ENCODE assay signal across 1 cellular context in genomic region chr21:39379986-39380891, GRCh38.
A peak's percentile ranks its signal among the peaks of the same experiment; 100 is the strongest.
TF ChIP-seq lines count a peak whose summit lies in the region.

No MANE protein-coding gene starts in this region.

TF ChIP-seq in K562, 482 proteins besides CTCF, POLR2A, EP300 and RAD21 (continued from another document and continues in another):
- TF ChIP-seq, protein P1, sequence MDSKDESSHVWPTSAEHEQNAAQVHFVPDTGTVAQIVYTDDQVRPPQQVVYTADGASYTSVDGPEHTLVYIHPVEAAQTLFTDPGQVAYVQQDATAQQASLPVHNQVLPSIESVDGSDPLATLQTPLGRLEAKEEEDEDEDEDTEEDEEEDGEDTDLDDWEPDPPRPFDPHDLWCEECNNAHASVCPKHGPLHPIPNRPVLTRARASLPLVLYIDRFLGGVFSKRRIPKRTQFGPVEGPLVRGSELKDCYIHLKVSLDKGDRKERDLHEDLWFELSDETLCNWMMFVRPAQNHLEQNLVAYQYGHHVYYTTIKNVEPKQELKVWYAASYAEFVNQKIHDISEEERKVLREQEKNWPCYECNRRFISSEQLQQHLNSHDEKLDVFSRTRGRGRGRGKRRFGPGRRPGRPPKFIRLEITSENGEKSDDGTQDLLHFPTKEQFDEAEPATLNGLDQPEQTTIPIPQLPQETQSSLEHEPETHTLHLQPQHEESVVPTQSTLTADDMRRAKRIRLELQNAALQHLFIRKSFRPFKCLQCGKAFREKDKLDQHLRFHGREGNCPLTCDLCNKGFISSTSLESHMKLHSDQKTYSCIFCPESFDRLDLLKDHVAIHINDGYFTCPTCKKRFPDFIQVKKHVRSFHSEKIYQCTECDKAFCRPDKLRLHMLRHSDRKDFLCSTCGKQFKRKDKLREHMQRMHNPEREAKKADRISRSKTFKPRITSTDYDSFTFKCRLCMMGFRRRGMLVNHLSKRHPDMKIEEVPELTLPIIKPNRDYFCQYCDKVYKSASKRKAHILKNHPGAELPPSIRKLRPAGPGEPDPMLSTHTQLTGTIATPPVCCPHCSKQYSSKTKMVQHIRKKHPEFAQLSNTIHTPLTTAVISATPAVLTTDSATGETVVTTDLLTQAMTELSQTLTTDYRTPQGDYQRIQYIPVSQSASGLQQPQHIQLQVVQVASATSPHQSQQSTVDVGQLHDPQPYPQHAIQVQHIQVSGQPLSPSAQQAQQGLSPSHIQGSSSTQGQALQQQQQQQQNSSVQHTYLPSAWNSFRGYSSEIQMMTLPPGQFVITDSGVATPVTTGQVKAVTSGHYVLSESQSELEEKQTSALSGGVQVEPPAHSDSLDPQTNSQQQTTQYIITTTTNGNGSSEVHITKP (IDR thresholded peaks at IDR 0.05; ENCODE audit: partially characterized antibody) = no peak
- TF ChIP-seq ZBTB49 (CRISPR knock-in tag; IDR thresholded peaks at IDR 0.05; ENCODE audit: borderline replicate concordance) (no peak), L3MBTL2 (IDR thresholded peaks at IDR 0.05) (peak; percentile 90), RBM39 (optimal IDR thresholded peaks at IDR 0.05; ENCODE audit: low read depth, low read length) (no peak), SIN3B (IDR thresholded peaks at IDR 0.05; ENCODE audit: low read depth) (no peak; the same call in 1 of the 2 replicates), KDM1A (IDR thresholded peaks at IDR 0.05) (no peak), ZFP1 (CRISPR knock-in tag; IDR thresholded peaks at IDR 0.05) (no peak), RHOXF2B (CRISPR knock-in tag; conservative IDR thresholded peaks at IDR 0.05) (no peak), E2F6 (IDR thresholded peaks at IDR 0.05; ENCODE audit: borderline replicate concordance in 1 of 2, extremely low read depth in 1 of 2, insufficient read depth in 1 of 2, insufficient read length in 1 of 2, low read depth in 1 of 2, low read length in 1 of 2, poor library complexity in 1 of 2, severe bottlenecking in 1 of 2) (peak; percentile 79 to 89), ZNF655 (CRISPR knock-in tag; IDR thresholded peaks at IDR 0.05) (no peak), E2F3 (CRISPR knock-in tag; IDR thresholded peaks at IDR 0.05) (no peak), STAT5B (CRISPR knock-in tag; IDR thresholded peaks at IDR 0.05) (no peak), YY1 (IDR thresholded peaks at IDR 0.05; ENCODE audit: borderline replicate concordance in 1 of 3, control insufficient read depth in 1 of 3, extremely low read depth in 1 of 3, insufficient read depth in 3 of 3, insufficient read length in 1 of 3, insufficient replicate concordance in 2 of 3, low read depth in 1 of 3, low read length in 2 of 3) (peak in 1 of 3 experiments; percentile 77), ZNF282 (CRISPR knock-in tag; IDR thresholded peaks at IDR 0.05) (no peak), BHLHE40 (IDR thresholded peaks at IDR 0.05; ENCODE audit: low read length) (no peak), TAF15 (IDR thresholded peaks at IDR 0.05; ENCODE audit: low read depth, low read length) (no peak), HIVEP1 (CRISPR knock-in tag; IDR thresholded peaks at IDR 0.05) (no peak), PURB (CRISPR knock-in tag; IDR thresholded peaks at IDR 0.05; ENCODE audit: low read depth) (no peak), NCOA1 (IDR thresholded peaks at IDR 0.05; ENCODE audit: low read depth) (no peak), ETV1 (tag; conservative IDR thresholded peaks at IDR 0.05; ENCODE audit: low read depth) (no peak), ZC3H4 (CRISPR knock-in tag; IDR thresholded peaks at IDR 0.05; ENCODE audit: borderline replicate concordance) (no peak; the same call in 1 of the 2 replicates), HNRNPH1 (optimal IDR thresholded peaks at IDR 0.05; ENCODE audit: low read depth, low read length) (no peak), MTA3 (IDR thresholded peaks at IDR 0.05; ENCODE audit: borderline replicate concordance) (peak; percentile 81; the same call in 1 of the 2 replicates), CBX5 (IDR thresholded peaks at IDR 0.05; ENCODE audit: borderline replicate concordance, low read depth) (no peak), MXI1 (IDR thresholded peaks at IDR 0.05; ENCODE audit: low read depth, low read length) (peak; percentile 81), ZMIZ1 (IDR thresholded peaks at IDR 0.05; ENCODE audit: low read depth in 2 of 2, low read length in 2 of 2) (no peak), RFX7 (CRISPR knock-in tag; IDR thresholded peaks at IDR 0.05) (no peak), SREBF2 (CRISPR knock-in tag; IDR thresholded peaks at IDR 0.05) (no peak), NRF1 (conservative IDR thresholded peaks at IDR 0.05 in 1 of 2, IDR thresholded peaks at IDR 0.05 in 1 of 2) (peak; percentile 97 to 98), ZNF507 (tag; conservative IDR thresholded peaks at IDR 0.05) (no peak), CBFA2T2 (conservative IDR thresholded peaks at IDR 0.05) (no peak)
- TF ChIP-seq, protein P2, sequence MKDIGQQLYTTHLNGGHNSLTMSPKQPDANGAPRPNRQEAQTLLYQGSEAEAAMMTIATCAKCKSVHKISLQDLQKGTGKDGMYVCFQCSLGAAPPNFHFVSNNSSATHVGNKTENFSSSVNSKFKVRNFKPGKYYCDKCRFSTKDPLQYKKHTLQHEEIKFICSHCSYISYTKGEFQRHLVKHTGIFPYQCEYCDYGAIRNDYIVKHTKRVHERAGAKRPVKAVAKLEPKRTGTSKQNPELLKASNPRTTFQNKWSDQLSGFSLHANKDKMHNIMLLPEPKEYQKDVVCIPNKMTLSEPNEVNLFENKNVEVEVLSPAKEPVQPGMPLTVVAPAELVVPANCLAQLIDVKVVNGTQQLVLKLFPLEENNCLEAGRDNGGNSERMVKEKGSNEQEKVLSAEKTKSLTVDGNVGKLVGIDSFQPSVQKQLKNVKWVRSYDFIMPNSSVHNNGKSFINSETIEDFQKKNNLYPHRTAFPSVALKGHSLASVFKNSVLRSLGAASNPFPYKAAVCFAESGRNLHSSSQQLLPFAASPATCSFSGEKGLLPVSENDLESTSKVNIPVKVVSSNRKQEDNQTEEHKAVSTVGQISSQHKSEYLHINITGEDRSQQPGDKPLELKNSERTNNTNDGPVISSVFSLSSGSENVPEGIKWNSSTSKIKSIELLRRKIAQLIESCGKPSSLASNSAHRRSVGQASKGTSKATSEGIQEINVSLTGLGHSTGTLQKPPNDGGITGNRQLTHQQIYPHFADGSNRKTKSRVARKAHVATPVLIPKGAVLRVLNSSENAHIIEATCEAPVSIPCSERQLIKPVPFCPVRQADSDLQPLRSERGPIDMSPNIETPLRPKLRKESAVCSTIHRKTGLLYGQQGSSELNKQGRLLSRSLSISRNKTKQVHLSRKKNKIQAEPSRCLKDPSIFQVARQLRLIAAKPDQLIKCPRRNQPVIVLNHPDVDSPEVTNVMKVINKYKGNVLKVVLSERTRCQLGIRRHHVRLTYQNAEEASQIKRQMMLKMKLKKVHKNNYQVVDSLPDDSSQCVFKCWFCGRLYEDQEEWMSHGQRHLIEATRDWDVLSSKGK (CRISPR knock-in tag; IDR thresholded peaks at IDR 0.05) = no peak
- TF ChIP-seq, protein P3, sequence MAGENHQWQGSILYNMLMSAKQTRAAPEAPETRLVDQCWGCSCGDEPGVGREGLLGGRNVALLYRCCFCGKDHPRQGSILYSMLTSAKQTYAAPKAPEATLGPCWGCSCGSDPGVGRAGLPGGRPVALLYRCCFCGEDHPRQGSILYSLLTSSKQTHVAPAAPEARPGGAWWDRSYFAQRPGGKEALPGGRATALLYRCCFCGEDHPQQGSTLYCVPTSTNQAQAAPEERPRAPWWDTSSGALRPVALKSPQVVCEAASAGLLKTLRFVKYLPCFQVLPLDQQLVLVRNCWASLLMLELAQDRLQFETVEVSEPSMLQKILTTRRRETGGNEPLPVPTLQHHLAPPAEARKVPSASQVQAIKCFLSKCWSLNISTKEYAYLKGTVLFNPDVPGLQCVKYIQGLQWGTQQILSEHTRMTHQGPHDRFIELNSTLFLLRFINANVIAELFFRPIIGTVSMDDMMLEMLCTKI (IDR thresholded peaks at IDR 0.05; ENCODE audit: partially characterized antibody) = no peak
- TF ChIP-seq, protein P4, sequence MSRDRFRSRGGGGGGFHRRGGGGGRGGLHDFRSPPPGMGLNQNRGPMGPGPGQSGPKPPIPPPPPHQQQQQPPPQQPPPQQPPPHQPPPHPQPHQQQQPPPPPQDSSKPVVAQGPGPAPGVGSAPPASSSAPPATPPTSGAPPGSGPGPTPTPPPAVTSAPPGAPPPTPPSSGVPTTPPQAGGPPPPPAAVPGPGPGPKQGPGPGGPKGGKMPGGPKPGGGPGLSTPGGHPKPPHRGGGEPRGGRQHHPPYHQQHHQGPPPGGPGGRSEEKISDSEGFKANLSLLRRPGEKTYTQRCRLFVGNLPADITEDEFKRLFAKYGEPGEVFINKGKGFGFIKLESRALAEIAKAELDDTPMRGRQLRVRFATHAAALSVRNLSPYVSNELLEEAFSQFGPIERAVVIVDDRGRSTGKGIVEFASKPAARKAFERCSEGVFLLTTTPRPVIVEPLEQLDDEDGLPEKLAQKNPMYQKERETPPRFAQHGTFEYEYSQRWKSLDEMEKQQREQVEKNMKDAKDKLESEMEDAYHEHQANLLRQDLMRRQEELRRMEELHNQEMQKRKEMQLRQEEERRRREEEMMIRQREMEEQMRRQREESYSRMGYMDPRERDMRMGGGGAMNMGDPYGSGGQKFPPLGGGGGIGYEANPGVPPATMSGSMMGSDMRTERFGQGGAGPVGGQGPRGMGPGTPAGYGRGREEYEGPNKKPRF (IDR thresholded peaks at IDR 0.05; ENCODE audit: low read depth, low read length) = no peak
- TF ChIP-seq, protein P5, sequence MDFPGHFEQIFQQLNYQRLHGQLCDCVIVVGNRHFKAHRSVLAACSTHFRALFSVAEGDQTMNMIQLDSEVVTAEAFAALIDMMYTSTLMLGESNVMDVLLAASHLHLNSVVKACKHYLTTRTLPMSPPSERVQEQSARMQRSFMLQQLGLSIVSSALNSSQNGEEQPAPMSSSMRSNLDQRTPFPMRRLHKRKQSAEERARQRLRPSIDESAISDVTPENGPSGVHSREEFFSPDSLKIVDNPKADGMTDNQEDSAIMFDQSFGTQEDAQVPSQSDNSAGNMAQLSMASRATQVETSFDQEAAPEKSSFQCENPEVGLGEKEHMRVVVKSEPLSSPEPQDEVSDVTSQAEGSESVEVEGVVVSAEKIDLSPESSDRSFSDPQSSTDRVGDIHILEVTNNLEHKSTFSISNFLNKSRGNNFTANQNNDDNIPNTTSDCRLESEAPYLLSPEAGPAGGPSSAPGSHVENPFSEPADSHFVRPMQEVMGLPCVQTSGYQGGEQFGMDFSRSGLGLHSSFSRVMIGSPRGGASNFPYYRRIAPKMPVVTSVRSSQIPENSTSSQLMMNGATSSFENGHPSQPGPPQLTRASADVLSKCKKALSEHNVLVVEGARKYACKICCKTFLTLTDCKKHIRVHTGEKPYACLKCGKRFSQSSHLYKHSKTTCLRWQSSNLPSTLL (IDR thresholded peaks at IDR 0.05) = no peak
